Comparison of ENCODE assay signal across 27 cellular contexts in genomic region chr6:121688974-121689373, GRCh38.
DNase-seq lines count a peak whose midpoint lies in the region; ATAC-seq and TF ChIP-seq lines count a peak whose summit lies in the region.
"Had no signal": no experiment of that assay in that cellular context is flagged by ENCODE, and none has a peak within 500 bp of the region (broad histone marks: within the 10 kb centered on the region; RNA-seq: fewer than 3 reads in every experiment).

No MANE protein-coding gene starts in this region.

- no peak overlapping the region for H3K27ac Mint-ChIP-seq in activated naive CD8-positive, alpha-beta T cell treated with anti-CD3 and anti-CD28 coated beads, Interleukin-2, amount 10 ng/mL, durations not matched to agents 7 days and 5 days
- H3K27ac Mint-ChIP-seq in activated naive CD8-positive, alpha-beta T cell treated with anti-CD3 and anti-CD28 coated beads for 36 hours: no peak overlapping the region
- H3K27ac Mint-ChIP-seq: activated naive CD8-positive, alpha-beta T cell treated with anti-CD3 and anti-CD28 coated beads, Interleukin-2, amount 50 U/mL, for 24 hours; progenitor cell of endocrine pancreas had no signal

- TF ChIP-seq POLR2A in NB4 (IDR thresholded peaks at IDR 0.05; ENCODE audit: extremely low read depth, insufficient read length): no peak

- ATAC-seq in activated naive CD8-positive, alpha-beta T cell treated with anti-CD3 and anti-CD28 coated beads, Interleukin-2, amount 10 ng/mL, durations not matched to agents 7 days and 5 days (ENCODE audit: low read depth): no peak
- ATAC-seq in GM19455 (IDR thresholded peaks at IDR 0.05; ENCODE audit: unreplicated experiment) (no peak), GM18858 (IDR thresholded peaks at IDR 0.05; ENCODE audit: unreplicated experiment) (no peak)
- ATAC-seq: A549; activated naive CD8-positive, alpha-beta T cell treated with anti-CD3 and anti-CD28 coated beads, Interleukin-2, amount 50 U/mL, for 24 hours; body of pancreas; gastroesophageal sphincter; K562; left colon; sciatic nerve had no signal

- TF ChIP-seq CTCF in NB4 (IDR thresholded peaks at IDR 0.05; ENCODE audit: low read depth, low read length) (no peak), astrocyte of the spinal cord (IDR thresholded peaks at IDR 0.05; ENCODE audit: low read depth, low read length) (no peak)

- no peak overlapping the region for H3K4me3 ChIP-seq in NB4 (ENCODE audit: low read depth, low read length)
- H3K4me3 ChIP-seq in astrocyte of the spinal cord (ENCODE audit: low read depth, low read length): no peak overlapping the region
- H3K4me3 ChIP-seq: A549, body of pancreas, gastroesophageal sphincter, hepatocyte, K562, thoracic aorta, uterus had no signal

- in situ Hi-C loops in astrocyte of the spinal cord (cut with HindIII; ENCODE audit: low sequenced_read_pairs): no loop called here

- peak overlapping the region; percentile 28 for H3K4me3 Mint-ChIP-seq in activated naive CD8-positive, alpha-beta T cell treated with anti-CD3 and anti-CD28 coated beads, Interleukin-2, amount 10 ng/mL, durations not matched to agents 7 days and 5 days
- no peak overlapping the region for H3K4me3 Mint-ChIP-seq in activated naive CD8-positive, alpha-beta T cell treated with anti-CD3 and anti-CD28 coated beads for 36 hours
- H3K4me3 Mint-ChIP-seq: activated naive CD8-positive, alpha-beta T cell treated with anti-CD3 and anti-CD28 coated beads, Interleukin-2, amount 50 U/mL, for 24 hours had no signal

- H3K9me3 Mint-ChIP-seq in activated naive CD8-positive, alpha-beta T cell treated with anti-CD3 and anti-CD28 coated beads, Interleukin-2, amount 10 ng/mL, durations not matched to agents 7 days and 5 days: no peaks in the 10 kb centered on the region
- H3K9me3 Mint-ChIP-seq in activated naive CD8-positive, alpha-beta T cell treated with anti-CD3 and anti-CD28 coated beads for 36 hours: no peaks in the 10 kb centered on the region

- H3K27me3 Mint-ChIP-seq in activated naive CD8-positive, alpha-beta T cell treated with anti-CD3 and anti-CD28 coated beads, Interleukin-2, amount 10 ng/mL, durations not matched to agents 7 days and 5 days: no peaks in the 10 kb centered on the region
- no peaks in the 10 kb centered on the region for H3K27me3 Mint-ChIP-seq in activated naive CD8-positive, alpha-beta T cell treated with anti-CD3 and anti-CD28 coated beads for 36 hours
- H3K27me3 Mint-ChIP-seq: activated naive CD8-positive, alpha-beta T cell treated with anti-CD3 and anti-CD28 coated beads, Interleukin-2, amount 50 U/mL, for 24 hours; progenitor cell of endocrine pancreas had no signal

- POLR2A ChIA-PET in activated naive CD8-positive, alpha-beta T cell treated with anti-CD3 and anti-CD28 coated beads, Interleukin-2, amount 10 ng/mL, durations not matched to agents 7 days and 5 days (lab: Charles Lee): no interaction called here

- DNase-seq in activated naive CD8-positive, alpha-beta T cell treated with anti-CD3 and anti-CD28 coated beads, Interleukin-2, amount 10 ng/mL, durations not matched to agents 7 days and 5 days: no peak
- no peak for DNase-seq in activated naive CD8-positive, alpha-beta T cell treated with anti-CD3 and anti-CD28 coated beads for 36 hours
- peak; percentile 60 for DNase-seq in NB4 (ENCODE audit: low read depth)
- peak; percentile 62 for DNase-seq in astrocyte of the spinal cord (ENCODE audit: low read depth, low spot score)
- DNase-seq in NCI-H2081 treated with DMSO at 0.1 percent for 48 hours (lab: John Stamatoyannopoulos, UW): no peak
- DNase-seq in stimulated activated CD4-positive, alpha-beta T cell treated with anti-CD3 and anti-CD28 coated beads, Interleukin-4, amount 100 ng/mL, for 4 hours: no peak
- DNase-seq: activated CD4-positive, alpha-beta T cell treated with anti-CD3 and anti-CD28 coated beads for 48 hours; activated CD8-positive, alpha-beta memory T cell treated with anti-CD3 and anti-CD28 coated beads for 24 hours; activated effector memory CD4-positive, alpha-beta T cell treated with Interleukin-2 at 50 U/mL for 16 hours; activated naive CD8-positive, alpha-beta T cell treated with anti-CD3 and anti-CD28 coated beads, Interleukin-2, amount 50 U/mL, for 24 hours; body of pancreas; DMS153; left colon; NCI-H1105; NCI-H1930; NCI-H446 treated with DMSO at 0.1 percent for 48 hours; uterus; WERI-Rb-1 had no signal

- peaks cover 1% of the 10 kb centered on the region for H3K36me3 Mint-ChIP-seq in activated naive CD8-positive, alpha-beta T cell treated with anti-CD3 and anti-CD28 coated beads, Interleukin-2, amount 10 ng/mL, durations not matched to agents 7 days and 5 days
- no peaks in the 10 kb centered on the region for H3K36me3 Mint-ChIP-seq in activated naive CD8-positive, alpha-beta T cell treated with anti-CD3 and anti-CD28 coated beads for 36 hours

- peaks cover 5% of the 10 kb centered on the region for H3K4me1 Mint-ChIP-seq in activated naive CD8-positive, alpha-beta T cell treated with anti-CD3 and anti-CD28 coated beads, Interleukin-2, amount 10 ng/mL, durations not matched to agents 7 days and 5 days
- peaks cover 11% of the 10 kb centered on the region for H3K4me1 Mint-ChIP-seq in activated naive CD8-positive, alpha-beta T cell treated with anti-CD3 and anti-CD28 coated beads for 36 hours

Comparison
In these comparisons a context has a peak if more than half of its experiments do, and no peak if none do; other contexts are left out.
1. DNase-seq: peak in NB4 (single experiment) and astrocyte of the spinal cord (single experiment); none in activated naive CD8-positive, alpha-beta T cell treated with anti-CD3 and anti-CD28 coated beads, Interleukin-2, amount 10 ng/mL, durations not matched to agents 7 days and 5 days (single experiment), activated naive CD8-positive, alpha-beta T cell treated with anti-CD3 and anti-CD28 coated beads for 36 hours (single experiment), NCI-H2081 treated with DMSO at 0.1 percent for 48 hours (single experiment) and stimulated activated CD4-positive, alpha-beta T cell treated with anti-CD3 and anti-CD28 coated beads, Interleukin-4, amount 100 ng/mL, for 4 hours (0 of 2).